ENCODE assay signal across 31 cellular contexts in genomic region chr20:4724459-4725262, GRCh38. TPM values are rescaled to one million over a fixed set of nuclear protein-coding genes. Genes with fewer than 3 reads are reported as not detected.
"Had no signal": no experiment of that assay in that cellular context is flagged by ENCODE, and none has a peak within 500 bp of the region (broad histone marks: within the 10 kb centered on the region; RNA-seq: fewer than 3 reads in every experiment).

No MANE protein-coding gene starts in this region.

- H3K9me3 Mint-ChIP-seq: naive thymus-derived CD8-positive, alpha-beta T cell; neural crest cell; stimulated activated naive CD8-positive, alpha-beta T cell treated with anti-CD3 and anti-CD28 coated beads, Interleukin-15, amount 100 ng/mL, for 72 hours had no signal

- ATAC-seq: heart right ventricle; left cardiac atrium; left lung; naive thymus-derived CD8-positive, alpha-beta T cell; sciatic nerve; stimulated activated naive CD8-positive, alpha-beta T cell treated with anti-CD3 and anti-CD28 coated beads, Interleukin-15, amount 100 ng/mL, for 72 hours; upper lobe of right lung had no signal

- H3K9me3 ChIP-seq: esophagus squamous epithelium, heart right ventricle, left lung, suprapubic skin, transverse colon, upper lobe of right lung, uterus had no signal

- H3K36me3 Mint-ChIP-seq: naive thymus-derived CD8-positive, alpha-beta T cell had no signal

- H3K27ac ChIP-seq: coronary artery, esophagus squamous epithelium, heart right ventricle, left lung, parathyroid adenoma, suprapubic skin, transverse colon, upper lobe of right lung, uterus had no signal

- H3K27me3 Mint-ChIP-seq: stimulated activated naive CD8-positive, alpha-beta T cell treated with anti-CD3 and anti-CD28 coated beads, Interleukin-15, amount 100 ng/mL, for 72 hours had no signal

- H3K4me1 ChIP-seq: parathyroid adenoma had no signal

- H3K4me3 ChIP-seq: coronary artery, esophagus squamous epithelium, heart right ventricle, left lung, smooth muscle cell, suprapubic skin, transverse colon, upper lobe of right lung, uterus had no signal

- H3K27ac Mint-ChIP-seq: progenitor cell of endocrine pancreas; stimulated activated naive CD8-positive, alpha-beta T cell treated with anti-CD3 and anti-CD28 coated beads, Interleukin-15, amount 100 ng/mL, for 72 hours had no signal

- DNase-seq: dermis blood vessel endothelial cell; effector memory CD4-positive, alpha-beta T cell; erythroblast; esophagus squamous epithelium; foreskin melanocyte; glutamatergic neuron; heart right ventricle; left cardiac atrium; left lung; mammary epithelial cell; naive thymus-derived CD8-positive, alpha-beta T cell; stimulated activated CD4-positive, alpha-beta T cell treated with anti-CD3 and anti-CD28 coated beads, Interleukin-12 subunit alpha, Interleukin-12 subunit beta, amount 100 ng/mL, for 4 hours; stimulated activated CD4-positive, alpha-beta T cell treated with anti-CD3 and anti-CD28 coated beads, Interleukin-1b, Interleukin-23, amount 100 ng/mL, for 48 hours; stimulated activated CD4-positive, alpha-beta T cell treated with anti-CD3 and anti-CD28 coated beads, Interleukin-4, amount 100 ng/mL, for 1 hour; stimulated activated CD8-positive, alpha-beta memory T cell treated with anti-CD3 and anti-CD28 coated beads, Interleukin-4, amount 100 ng/mL, for 48 hours; stimulated activated naive CD4-positive, alpha-beta T cell; stimulated activated naive CD8-positive, alpha-beta T cell treated with anti-CD3 and anti-CD28 coated beads, Interleukin-15, amount 100 ng/mL, for 72 hours; transverse colon; upper lobe of right lung; uterus had no signal

- H3K4me3 Mint-ChIP-seq: naive thymus-derived CD8-positive, alpha-beta T cell; neural crest cell; stimulated activated naive CD8-positive, alpha-beta T cell treated with anti-CD3 and anti-CD28 coated beads, Interleukin-15, amount 100 ng/mL, for 72 hours had no signal

- H3K36me3 ChIP-seq: esophagus squamous epithelium, heart right ventricle, left lung, suprapubic skin, transverse colon, upper lobe of right lung, uterus had no signal

RNA-seq across cellular contexts. Expression of gene PRND, which starts 3.0 kb away (rescaled TPM):
- total RNA-seq: esophagus squamous epithelium; kidney epithelial cell; left cardiac atrium; left lung; mammary epithelial cell; mesenteric fat pad; myocyte; naive thymus-derived CD8-positive, alpha-beta T cell; neural crest cell; osteoblast; progenitor cell of endocrine pancreas; smooth muscle cell; suprapubic skin; transverse colon had no signal
